In the genomic region with DNA sequence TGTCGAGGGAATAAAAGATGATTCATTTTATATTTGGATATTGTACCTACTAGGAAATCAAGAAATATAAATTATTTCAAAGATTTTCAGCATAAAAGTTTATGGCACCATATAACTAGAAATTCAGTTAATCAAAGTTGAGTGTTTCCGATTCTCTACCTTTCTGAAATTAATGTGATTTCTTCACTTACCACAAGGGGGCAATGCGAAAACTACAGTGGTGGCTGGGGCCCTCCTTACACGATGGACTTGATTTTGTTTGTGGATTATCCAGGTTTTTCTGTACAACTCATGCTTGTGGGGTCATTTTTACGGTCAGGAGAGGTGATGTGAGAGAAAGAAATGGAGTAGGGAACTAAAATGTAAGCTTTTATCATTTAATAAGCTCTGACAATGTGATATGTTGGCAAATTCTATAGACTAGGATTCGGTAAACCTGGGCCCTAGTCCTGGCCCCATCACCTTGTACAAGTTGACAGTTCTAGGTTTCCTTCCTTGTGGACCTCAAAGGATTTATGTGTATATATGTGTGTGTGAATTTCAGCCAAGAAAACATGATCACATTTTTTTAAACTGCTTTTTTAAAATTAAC, we compare ENCODE assay signal across 8 cellular contexts. TPM values are rescaled to one million over a fixed set of nuclear protein-coding genes. Genes with fewer than 3 reads are reported as not detected.
DNase-seq lines count a peak whose midpoint lies in the region; ATAC-seq and TF ChIP-seq lines count a peak whose summit lies in the region.

No MANE protein-coding gene starts in this region.

- H4K8ac ChIP-seq in IMR-90 (ENCODE audit: low read depth in 2 of 2, low read length in 2 of 2), result no peak overlapping the region

- H3K36me3 ChIP-seq in IMR-90 (ENCODE audit: control insufficient read depth, insufficient read depth, low read length) (no peaks in the 10 kb centered on the region), body of pancreas (replicated peaks in 1 of 2; ENCODE audit: insufficient read depth in 1 of 2, low read depth in 2 of 2) (no peaks in the 10 kb centered on the region), osteoblast (ENCODE audit: insufficient read depth, low read length) (no peaks in the 10 kb centered on the region), tibial artery (no peaks in the 10 kb centered on the region)

- H3K27me3 ChIP-seq in IMR-90 (ENCODE audit: control insufficient read depth, insufficient read depth, low read length) (no peaks in the 10 kb centered on the region), body of pancreas (no peaks in the 10 kb centered on the region), osteoblast (ENCODE audit: insufficient read depth, low read length) (peaks cover 11% of the 10 kb centered on the region), tibial artery (no peaks in the 10 kb centered on the region)

- H2AFZ ChIP-seq in IMR-90 (replicated peaks; ENCODE audit: low read length, poor library complexity) (no peak overlapping the region), osteoblast (ENCODE audit: low read length) (peak overlapping the region; percentile 63)

- H3K4me2 ChIP-seq in IMR-90 (ENCODE audit: low read depth, low read length) (no peak overlapping the region), osteoblast (ENCODE audit: insufficient read depth, low read length) (no peak overlapping the region)

- CTCF ChIA-PET in IMR-90 (lab: Yijun Ruan, JAX), result interaction anchor here (0.6 to 1.0 kb wide), 2 partner anchors 9 to 19 kb away, joined by 3 to 5 read pairs; no protein-coding TSS in a partner anchor

- dilution Hi-C loops in IMR-90 (cut with HindIII; ENCODE audit: low sequenced_read_pairs, unreplicated experiment), result no loop called here

- no CpG with 5 or more reads among the region's 6 CpGs for WGBS in IMR-90 (ENCODE audit: extremely low coverage in 2 of 2, insufficient read length in 1 of 2), 2 experiments
- WGBS in body of pancreas, 2 donors, result 56 to 57% methylated on average over 6 of the region's 6 CpGs

- H3K14ac ChIP-seq in IMR-90 (replicated peaks; ENCODE audit: low read depth, low read length), result no peak overlapping the region

- no peak overlapping the region for H3K18ac ChIP-seq in IMR-90 (ENCODE audit: low read depth, low read length)

- H3K4me1 Mint-ChIP-seq in activated CD4-positive, alpha-beta T cell treated with anti-CD3 and anti-CD28 coated beads, Interleukin-2, amount 10 ng/mL, durations not matched to agents 24 days and 14 days, result peaks cover 2% of the 10 kb centered on the region

- POLR2A ChIA-PET in IMR-90 (lab: Charles Lee; ENCODE audit: unreplicated experiment), result no interaction called here

- no peak overlapping the region for H3K4me3 Mint-ChIP-seq in activated CD4-positive, alpha-beta T cell treated with anti-CD3 and anti-CD28 coated beads, Interleukin-2, amount 10 ng/mL, durations not matched to agents 24 days and 14 days

- no peaks in the 10 kb centered on the region for H3K36me3 Mint-ChIP-seq in activated CD4-positive, alpha-beta T cell treated with anti-CD3 and anti-CD28 coated beads, Interleukin-2, amount 10 ng/mL, durations not matched to agents 24 days and 14 days (ENCODE audit: low read depth)

- intact Hi-C loops in activated CD4-positive, alpha-beta T cell treated with anti-CD3 and anti-CD28 coated beads, Interleukin-2, amount 10 ng/mL, durations not matched to agents 24 days and 14 days (cut with micrococcal nuclease), result no loop called here
- intact Hi-C loops in IMR-90 (cut with micrococcal nuclease) (no loop called here), body of pancreas (cut with DNase I) (no loop called here), tibial artery (cut with DNase I; ENCODE audit: low total_unique reads) (no loop called here)

- no peak overlapping the region for H3K56ac ChIP-seq in IMR-90 (ENCODE audit: extremely low read depth, insufficient read depth, low read length)

- no peak overlapping the region for H3K27ac ChIP-seq in IMR-90 (ENCODE audit: insufficient read depth, low read length)
- no peak overlapping the region for H3K27ac ChIP-seq in body of pancreas
- no peak overlapping the region for H3K27ac ChIP-seq in osteoblast (ENCODE audit: low read depth, low read length)
- no peak overlapping the region for H3K27ac ChIP-seq in tibial artery

- H3K9ac ChIP-seq in IMR-90 (ENCODE audit: low read depth, low read length), result no peak overlapping the region

- BruUV-seq in IMR-90 (replicated peaks; lab: Mats Ljungman, UMichigan), result no TSS peak

- peak; percentile 11 for DNase-seq in activated CD4-positive, alpha-beta T cell treated with anti-CD3 and anti-CD28 coated beads for 48 hours
- DNase-seq in activated CD4-positive, alpha-beta T cell treated with anti-CD3 and anti-CD28 coated beads, Interleukin-2, amount 10 ng/mL, durations not matched to agents 24 days and 14 days, result no peak
- peak; percentile 6 for DNase-seq in IMR-90
- no peak for DNase-seq in body of pancreas
- DNase-seq in osteoblast (ENCODE audit: insufficient read length, low spot score, missing footprints), result no peak
- no peak for DNase-seq in tibial artery
- no peak for DNase-seq in 8988T
- DNase-seq in stimulated activated naive CD4-positive, alpha-beta T cell (lab: John Stamatoyannopoulos, UW), result no peak

- ATAC-seq in IMR-90 (ENCODE audit: low read depth) (peak; percentile 37; the same call in 1 of the 2 replicates), body of pancreas (no peak)

- H3K23ac ChIP-seq in IMR-90 (ENCODE audit: low read depth, low read length), result no peak overlapping the region

- in situ Hi-C loops in IMR-90 (cut with MboI; ENCODE audit: low sequenced_read_pairs), result no loop called here

- H2BK20ac ChIP-seq in IMR-90 (ENCODE audit: low read depth, low read length), result no peak overlapping the region

- TF ChIP-seq POLR2A in IMR-90 (IDR thresholded peaks at IDR 0.05; ENCODE audit: low read depth, low read length) (no peak), body of pancreas (IDR thresholded peaks at IDR 0.05) (no peak)

- H3K4me3 ChIP-seq in IMR-90 (ENCODE audit: insufficient read depth, low read depth, low read length) (no peak overlapping the region), body of pancreas (no peak overlapping the region), osteoblast (ENCODE audit: insufficient read depth, low read length) (no peak overlapping the region), tibial artery (no peak overlapping the region)

- H2BK120ac ChIP-seq in IMR-90 (ENCODE audit: low read depth, low read length), result no peak overlapping the region

- H3K4ac ChIP-seq in IMR-90 (ENCODE audit: low read depth, low read length), result no peak overlapping the region

- no peak overlapping the region for H2BK5ac ChIP-seq in IMR-90 (ENCODE audit: low read depth, low read length, poor library complexity, severe bottlenecking)

- no peak overlapping the region for H4K5ac ChIP-seq in IMR-90 (ENCODE audit: low read depth, low read length)

- H3K9me1 ChIP-seq in IMR-90 (ENCODE audit: insufficient read depth, low read length), result no peaks in the 10 kb centered on the region

- H4K20me1 ChIP-seq in IMR-90 (ENCODE audit: insufficient read depth, low read length) (no peaks in the 10 kb centered on the region), osteoblast (ENCODE audit: insufficient read depth, low read length) (no peaks in the 10 kb centered on the region)

- no peaks in the 10 kb centered on the region for H3K79me1 ChIP-seq in IMR-90 (ENCODE audit: low read depth in 1 of 2, low read length in 2 of 2)

- no peak overlapping the region for H2AK5ac ChIP-seq in IMR-90 (ENCODE audit: low read depth, low read length)

- H3K9me3 ChIP-seq in IMR-90 (ENCODE audit: control insufficient read depth, insufficient read depth, low read length), result no peaks in the 10 kb centered on the region
- no peaks in the 10 kb centered on the region for H3K9me3 ChIP-seq in body of pancreas
- no peaks in the 10 kb centered on the region for H3K9me3 ChIP-seq in osteoblast (ENCODE audit: low read depth, low read length)
- H3K9me3 ChIP-seq in tibial artery, result no peaks in the 10 kb centered on the region

- H2BK15ac ChIP-seq in IMR-90 (ENCODE audit: low read depth, low read length), result no peak overlapping the region

- TF ChIP-seq CTCF in IMR-90 (conservative IDR thresholded peaks at IDR 0.05; ENCODE audit: low read depth, low read length), result peak; percentile 47
- TF ChIP-seq CTCF in body of pancreas (IDR thresholded peaks at IDR 0.05), result peak in 5 of 7 experiments; percentile 16 to 46 (median 18)
- peak; percentile 79 for TF ChIP-seq CTCF in osteoblast (IDR thresholded peaks at IDR 0.05; ENCODE audit: extremely low read depth, low read depth, low read length)
- peak in 1 of 2 experiments; percentile 9 for TF ChIP-seq CTCF in tibial artery (IDR thresholded peaks at IDR 0.05)

- TF ChIP-seq RAD21 in IMR-90 (IDR thresholded peaks at IDR 0.05; ENCODE audit: low read length), result no peak

- H4K91ac ChIP-seq in IMR-90 (ENCODE audit: insufficient read depth, low read depth, low read length), result no peak overlapping the region

- no peaks in the 10 kb centered on the region for H3K4me1 ChIP-seq in IMR-90 (ENCODE audit: control insufficient read depth, insufficient read depth, low read length)
- H3K4me1 ChIP-seq in body of pancreas, result no peaks in the 10 kb centered on the region
- H3K4me1 ChIP-seq in osteoblast (ENCODE audit: insufficient read depth, low read length), result no peaks in the 10 kb centered on the region
- H3K4me1 ChIP-seq in tibial artery, result no peaks in the 10 kb centered on the region

- peaks cover 14% of the 10 kb centered on the region for H3K9me3 Mint-ChIP-seq in activated CD4-positive, alpha-beta T cell treated with anti-CD3 and anti-CD28 coated beads, Interleukin-2, amount 10 ng/mL, durations not matched to agents 24 days and 14 days

- H2AK9ac ChIP-seq in IMR-90 (replicated peaks; ENCODE audit: low read depth, low read length, poor library complexity), result no peak overlapping the region

- H3K79me2 ChIP-seq in osteoblast (ENCODE audit: insufficient read depth, low read length), result no peaks in the 10 kb centered on the region

- no peak overlapping the region for H3K27ac Mint-ChIP-seq in activated CD4-positive, alpha-beta T cell treated with anti-CD3 and anti-CD28 coated beads, Interleukin-2, amount 10 ng/mL, durations not matched to agents 24 days and 14 days

- peaks cover 48% of the 10 kb centered on the region for H3K27me3 Mint-ChIP-seq in activated CD4-positive, alpha-beta T cell treated with anti-CD3 and anti-CD28 coated beads, Interleukin-2, amount 10 ng/mL, durations not matched to agents 24 days and 14 days

RNA-seq across cellular contexts. Expression of a gene that starts 47.6 kb away (rescaled TPM):
- total RNA-seq in activated CD4-positive, alpha-beta T cell treated with anti-CD3 and anti-CD28 coated beads, Interleukin-2, amount 10 ng/mL, durations not matched to agents 24 days and 14 days, result not detected in 2 replicates
- total RNA-seq in IMR-90 (2012; rRNA removed) (not detected in 2 replicates), body of pancreas (10 to 100 TPM; 21.3 to 35.3 TPM), osteoblast (not detected in 2 replicates)
- not detected in 2 replicates for polyA plus RNA-seq in IMR-90 (2012; rRNA removed)
- not detected in 2 replicates for polyA plus RNA-seq in IMR-90 (2012; cell fraction: cytosol; rRNA removed)
- polyA plus RNA-seq in IMR-90 (2012; cell fraction: nucleus; rRNA removed; ENCODE audit: low replicate concordance), result not detected in 2 replicates

RNA-seq across cellular contexts. Expression of a gene that starts 58.5 kb away (rescaled TPM):
- 22.5 and 22.8 TPM in 2 replicates for total RNA-seq in activated CD4-positive, alpha-beta T cell treated with anti-CD3 and anti-CD28 coated beads, Interleukin-2, amount 10 ng/mL, durations not matched to agents 24 days and 14 days
- total RNA-seq in IMR-90 (2012; rRNA removed), result 2.0 and 5.6 TPM in 2 replicates
- 5.8 and 7.1 TPM in 2 replicates for polyA plus RNA-seq in IMR-90 (2012; rRNA removed)
- 0.67 and 1.5 TPM in 2 replicates for polyA plus RNA-seq in IMR-90 (2012; cell fraction: cytosol; rRNA removed)
- polyA plus RNA-seq in IMR-90 (2012; cell fraction: nucleus; rRNA removed; ENCODE audit: low replicate concordance), result 0.13 and 0.89 TPM in 2 replicates
- total RNA-seq in body of pancreas, result not detected
- total RNA-seq in osteoblast, result 0.88 and 1.1 TPM in 2 replicates

Comparison
In these comparisons a context has a peak if more than half of its experiments do, and no peak if none do; other contexts are left out.
1. DNase-seq: peak in activated CD4-positive, alpha-beta T cell treated with anti-CD3 and anti-CD28 coated beads for 48 hours (single experiment) and IMR-90 (single experiment); none in activated CD4-positive, alpha-beta T cell treated with anti-CD3 and anti-CD28 coated beads, Interleukin-2, amount 10 ng/mL, durations not matched to agents 24 days and 14 days (single experiment), body of pancreas (0 of 4), osteoblast (single experiment), tibial artery (0 of 2), 8988T (single experiment) and stimulated activated naive CD4-positive, alpha-beta T cell (0 of 6).
2. RNA of a gene that starts 47.6 kb away (total RNA-seq): 21.3 to 35.3 TPM in body of pancreas; not detected in activated CD4-positive, alpha-beta T cell treated with anti-CD3 and anti-CD28 coated beads, Interleukin-2, amount 10 ng/mL, durations not matched to agents 24 days and 14 days, not detected in IMR-90 and not detected in osteoblast; every median in the first group is over 10 times any median in the second.